In genomic region chr20:3406481-3407425, GRCh38 we compare ENCODE assay signal across 8 cellular contexts. TPM values are rescaled to one million over a fixed set of nuclear protein-coding genes. Genes with fewer than 3 reads are reported as not detected.
DNase-seq lines count a peak whose midpoint lies in the region; ATAC-seq and TF ChIP-seq lines count a peak whose summit lies in the region.

No MANE protein-coding gene starts in this region.

- CTCF ChIA-PET in activated CD4-positive, alpha-beta T cell treated with anti-CD3 and anti-CD28 coated beads, Interleukin-2, amount 10 ng/mL, durations not matched to agents 7 days and 5 days (lab: Charles Lee): interaction anchor here (1.1 kb wide), 1 partner anchor 14 kb away, joined by 4 read pairs; no protein-coding TSS in a partner anchor

- 3 to 9% methylated on average over 45 to 47 of the region's 47 CpGs for WGBS in esophagus, 2 donors
- 5 to 12% methylated on average over 40 to 46 of the region's 47 CpGs for WGBS in thyroid gland, 2 donors

- peaks cover 0 to 5% of the 10 kb centered on the region in 2 donors for H3K4me1 ChIP-seq in esophagus (ENCODE audit: control insufficient read depth in 2 of 2, insufficient read depth in 2 of 2, low read length in 1 of 2)
- H3K4me1 ChIP-seq in thyroid gland: peaks cover 10 to 12% of the 10 kb centered on the region in 2 donors

- no peak for TF ChIP-seq POLR2A in thyroid gland (IDR thresholded peaks at IDR 0.05)

- peak overlapping the region; percentile 79 for H3K27ac Mint-ChIP-seq in activated CD4-positive, alpha-beta T cell treated with anti-CD3 and anti-CD28 coated beads, Interleukin-2, amount 10 ng/mL, durations not matched to agents 7 days and 5 days
- H3K27ac Mint-ChIP-seq in mesothelial cell of epicardium: peak overlapping the region; percentile 89

- no peak for ATAC-seq in HG02678 (IDR thresholded peaks at IDR 0.05; ENCODE audit: unreplicated experiment)

- POLR2A ChIA-PET in activated CD4-positive, alpha-beta T cell treated with anti-CD3 and anti-CD28 coated beads, Interleukin-2, amount 10 ng/mL, durations not matched to agents 7 days and 5 days (lab: Charles Lee): interaction anchor here (0.6 kb wide), 1 partner anchor 1409 kb away, joined by 3 read pairs; no protein-coding TSS in a partner anchor

- TF ChIP-seq CTCF in mesothelial cell of epicardium (IDR thresholded peaks at IDR 0.05; ENCODE audit: unreplicated experiment): no peak
- no peak for TF ChIP-seq CTCF in thyroid gland (IDR thresholded peaks at IDR 0.05)

- no peaks in the 10 kb centered on the region for H3K36me3 ChIP-seq in esophagus (ENCODE audit: control insufficient read depth in 2 of 2, insufficient read depth in 2 of 2, low read length in 1 of 2)
- no peaks in the 10 kb centered on the region for H3K36me3 ChIP-seq in thyroid gland

- H3K27ac ChIP-seq in esophagus (ENCODE audit: low read depth in 2 of 2, low read length in 1 of 2) (peak overlapping the region; percentile 83 to 94), thyroid gland (peak overlapping the region; percentile 84 to 94 (median 89))

- intact Hi-C loops in thyroid gland (cut with DNase I): loop anchor here (10.0 kb wide), 1 partner anchor 202 kb away; the partner anchor contains the start of genes DDRGK1 and ITPA

- peak overlapping the region; percentile 73 for H3K4me3 Mint-ChIP-seq in activated CD4-positive, alpha-beta T cell treated with anti-CD3 and anti-CD28 coated beads, Interleukin-2, amount 10 ng/mL, durations not matched to agents 7 days and 5 days
- peak overlapping the region; percentile 75 for H3K4me3 Mint-ChIP-seq in mesothelial cell of epicardium

- no peak for DNase-seq in Jurkat, Clone E6-1 (ENCODE audit: low read depth, low spot score)
- DNase-seq in activated CD4-positive, alpha-beta T cell treated with anti-CD3 and anti-CD28 coated beads, Interleukin-2, amount 10 ng/mL, durations not matched to agents 7 days and 5 days: no peak
- DNase-seq in mesothelial cell of epicardium (ENCODE audit: low spot score in 2 of 2, unreplicated experiment in 2 of 2) (peak in 1 of 2 experiments; percentile 43), thyroid gland (peak; percentile 12 to 19), NCI-H446 treated with DMSO at 0.1 percent for 48 hours (lab: John Stamatoyannopoulos, UW) (no peak)

- peaks cover 30% of the 10 kb centered on the region for H3K4me1 Mint-ChIP-seq in activated CD4-positive, alpha-beta T cell treated with anti-CD3 and anti-CD28 coated beads, Interleukin-2, amount 10 ng/mL, durations not matched to agents 7 days and 5 days
- H3K4me1 Mint-ChIP-seq in mesothelial cell of epicardium: peaks cover 28% of the 10 kb centered on the region

- H3K9me3 ChIP-seq in esophagus (ENCODE audit: control insufficient read depth in 2 of 2, insufficient read depth in 1 of 2, low read depth in 1 of 2, low read length in 1 of 2): no peaks in the 10 kb centered on the region
- H3K9me3 ChIP-seq in thyroid gland: no peaks in the 10 kb centered on the region

- H3K27me3 ChIP-seq in esophagus (ENCODE audit: control insufficient read depth in 1 of 2, insufficient read depth in 2 of 2, low read length in 2 of 2): no peaks in the 10 kb centered on the region
- no peaks in the 10 kb centered on the region for H3K27me3 ChIP-seq in thyroid gland

- peaks cover 8% of the 10 kb centered on the region for H3K27me3 Mint-ChIP-seq in activated CD4-positive, alpha-beta T cell treated with anti-CD3 and anti-CD28 coated beads, Interleukin-2, amount 10 ng/mL, durations not matched to agents 7 days and 5 days
- H3K27me3 Mint-ChIP-seq in mesothelial cell of epicardium (ENCODE audit: low read depth): peaks cover 2% of the 10 kb centered on the region

- H3K9me3 Mint-ChIP-seq in activated CD4-positive, alpha-beta T cell treated with anti-CD3 and anti-CD28 coated beads, Interleukin-2, amount 10 ng/mL, durations not matched to agents 7 days and 5 days: no peaks in the 10 kb centered on the region
- H3K9me3 Mint-ChIP-seq in mesothelial cell of epicardium: peaks cover 3% of the 10 kb centered on the region

- H3K4me3 ChIP-seq in GM08714 (ENCODE audit: low read length) (peak overlapping the region; percentile 46), esophagus (ENCODE audit: low read depth in 1 of 2, low read length in 2 of 2) (peak overlapping the region; percentile 74 to 80), thyroid gland (replicated peaks in 1 of 3) (peak overlapping the region; percentile 50 to 90 (median 66))
- peak overlapping the region; percentile 83 for H3K4me3 ChIP-seq in Jurkat, Clone E6-1 (ENCODE audit: low read length)

- no peaks in the 10 kb centered on the region for H3K36me3 Mint-ChIP-seq in activated CD4-positive, alpha-beta T cell treated with anti-CD3 and anti-CD28 coated beads, Interleukin-2, amount 10 ng/mL, durations not matched to agents 7 days and 5 days (ENCODE audit: low read depth)
- no peaks in the 10 kb centered on the region for H3K36me3 Mint-ChIP-seq in mesothelial cell of epicardium

RNA-seq across cellular contexts. Expression of gene DNAAF9, which starts 0.7 kb away (rescaled TPM):
- 4.1 TPM for polyA plus RNA-seq in Jurkat, Clone E6-1 (2012; ENCODE audit: insufficient read depth, insufficient read length)
- total RNA-seq in activated CD4-positive, alpha-beta T cell treated with anti-CD3 and anti-CD28 coated beads, Interleukin-2, amount 10 ng/mL, durations not matched to agents 7 days and 5 days: 1 to 10 TPM; 1.9 to 2.4 TPM
- polyA plus RNA-seq in esophagus: 1 to 10 TPM; 3.6 TPM
- total RNA-seq in mesothelial cell of epicardium (18.0 to 20.3 TPM (median 20.2 TPM) in 3 replicates), thyroid gland (10 to 100 TPM; 18.0 to 29.8 (median 22.5) TPM)

Comparison
In these comparisons a context has a peak if more than half of its experiments do, and no peak if none do; other contexts are left out.
1. DNase-seq: peak in thyroid gland (2 of 2); none in Jurkat, Clone E6-1 (single experiment), activated CD4-positive, alpha-beta T cell treated with anti-CD3 and anti-CD28 coated beads, Interleukin-2, amount 10 ng/mL, durations not matched to agents 7 days and 5 days (single experiment) and NCI-H446 treated with DMSO at 0.1 percent for 48 hours (single experiment).
2. Peak in every context shown above with its lines, with median percentiles within 50 percentile points of each other: H3K4me3 ChIP-seq.